8 cellular contexts compared by ENCODE assay signal in genomic region chr17:65027305-65027704, GRCh38. TPM values are rescaled to one million over a fixed set of nuclear protein-coding genes. Genes with fewer than 3 reads are reported as not detected.
DNase-seq lines count a peak whose midpoint lies in the region; ATAC-seq and TF ChIP-seq lines count a peak whose summit lies in the region.

No MANE protein-coding gene starts in this region.

- TF ChIP-seq CTCF in RWPE2 (IDR thresholded peaks at IDR 0.05; ENCODE audit: poor library complexity, severe bottlenecking) (peak; percentile 61), mesothelial cell of epicardium (IDR thresholded peaks at IDR 0.05; ENCODE audit: unreplicated experiment) (peak; percentile 34)

- peaks cover 16% of the 10 kb centered on the region for H3K36me3 ChIP-seq in RWPE2 (ENCODE audit: low read depth)
- H3K36me3 ChIP-seq in adipocyte (ENCODE audit: control insufficient read depth, insufficient read depth, low read length, severe bottlenecking): peaks cover 7% of the 10 kb centered on the region

- H3K27me3 ChIP-seq in RWPE2 (ENCODE audit: insufficient read depth, poor library complexity, severe bottlenecking) (no peaks in the 10 kb centered on the region), adipocyte (replicated peaks; ENCODE audit: control insufficient read depth, insufficient read depth, low read length) (no peaks in the 10 kb centered on the region)

- peaks cover 3% of the 10 kb centered on the region for H3K9me3 Mint-ChIP-seq in mesothelial cell of epicardium

- POLR2A ChIA-PET in HEK293T (lab: Yijun Ruan, JAX): no interaction called here

- peaks cover 5% of the 10 kb centered on the region for H3K36me3 Mint-ChIP-seq in mesothelial cell of epicardium

- H3K9ac ChIP-seq in adipocyte (ENCODE audit: low read length): no peak overlapping the region

- ATAC-seq in RWPE2 (ENCODE audit: low read depth) (peak; percentile 77), GM21825 (IDR thresholded peaks at IDR 0.05; ENCODE audit: unreplicated experiment) (no peak), GM21737 (IDR thresholded peaks at IDR 0.05; ENCODE audit: unreplicated experiment) (no peak)

- peaks cover 29% of the 10 kb centered on the region for H3K4me1 ChIP-seq in RWPE2 (ENCODE audit: insufficient read depth, poor library complexity, severe bottlenecking)
- H3K4me1 ChIP-seq in adipocyte (ENCODE audit: control insufficient read depth, insufficient read depth, low read length): peaks cover 20% of the 10 kb centered on the region

- H3K4me1 Mint-ChIP-seq in mesothelial cell of epicardium: peaks cover 19% of the 10 kb centered on the region

- no peak overlapping the region for H3K27ac Mint-ChIP-seq in mesothelial cell of epicardium

- H3K4me3 ChIP-seq in RWPE2 (ENCODE audit: severe bottlenecking) (no peak overlapping the region), adipocyte (ENCODE audit: low read length) (no peak overlapping the region)

- H3K9me3 ChIP-seq in RWPE2 (ENCODE audit: severe bottlenecking) (no peaks in the 10 kb centered on the region), adipocyte (ENCODE audit: control insufficient read depth, low read length) (no peaks in the 10 kb centered on the region)

- DNase-seq in COLO829 (ENCODE audit: low spot score): peak; percentile 61
- peak; percentile 50 for DNase-seq in HEK293T (ENCODE audit: extremely low spot score)
- DNase-seq in RWPE2 (ENCODE audit: low spot score): no peak
- peak; percentile 61 for DNase-seq in adipocyte (ENCODE audit: low read depth)
- DNase-seq in mesothelial cell of epicardium (ENCODE audit: low spot score in 2 of 2, unreplicated experiment in 2 of 2): no peak
- DNase-seq in NCI-H146 treated with DMSO at 0.1 percent for 48 hours (lab: John Stamatoyannopoulos, UW; ENCODE audit: unreplicated experiment): no peak

- CTCF ChIA-PET in HEK293T (lab: Yijun Ruan, JAX): interaction anchor here (0.7 to 1.2 kb wide), 2 partner anchors 9 to 173 kb away, joined by 3 read pairs; no protein-coding TSS in a partner anchor

- H3K27me3 Mint-ChIP-seq in mesothelial cell of epicardium (ENCODE audit: low read depth): no peaks in the 10 kb centered on the region

- no peak overlapping the region for H3K4me3 Mint-ChIP-seq in mesothelial cell of epicardium

- H3K27ac ChIP-seq in RWPE2 (ENCODE audit: poor library complexity, severe bottlenecking): peak overlapping the region; percentile 51

TF ChIP-seq in HEK293T, 16 proteins besides CTCF, POLR2A, EP300 and RAD21:
- TF ChIP-seq HDGF (IDR thresholded peaks at IDR 0.05; ENCODE audit: borderline replicate concordance) (no peak), ZNF384 (IDR thresholded peaks at IDR 0.05) (no peak; the same call in 1 of the 2 replicates), LEF1 (IDR thresholded peaks at IDR 0.05; ENCODE audit: borderline replicate concordance) (no peak), ARNT (IDR thresholded peaks at IDR 0.05) (no peak), FOXM1 (IDR thresholded peaks at IDR 0.05; ENCODE audit: borderline replicate concordance) (no peak), BHLHE40 (IDR thresholded peaks at IDR 0.05; ENCODE audit: borderline replicate concordance) (no peak)

RNA-seq across cellular contexts. Expression of gene GNA13, which starts 29.2 kb away (rescaled TPM):
- total RNA-seq in mesothelial cell of epicardium: 36.2 to 37.7 TPM (median 37.7 TPM) in 3 replicates

Comparison
In these comparisons a context has a peak if more than half of its experiments do, and no peak if none do; other contexts are left out.
1. DNase-seq: peak in COLO829 (single experiment), HEK293T (single experiment) and adipocyte (single experiment); none in RWPE2 (single experiment), mesothelial cell of epicardium (0 of 2) and NCI-H146 treated with DMSO at 0.1 percent for 48 hours (single experiment).